7 cellular contexts compared by ENCODE assay signal in genomic region chr2:238864207-238865014, GRCh38. TPM values are rescaled to one million over a fixed set of nuclear protein-coding genes. Genes with fewer than 3 reads are reported as not detected.
DNase-seq lines count a peak whose midpoint lies in the region; ATAC-seq and TF ChIP-seq lines count a peak whose summit lies in the region.

No MANE protein-coding gene starts in this region.

- POLR2A ChIA-PET in HEK293 (lab: Yijun Ruan, JAX): no interaction called here

- H3K9me3 ChIP-seq in HEK293 (ENCODE audit: control insufficient read depth, insufficient read depth, low read depth, low read length) (no peaks in the 10 kb centered on the region), Peyer's patch (no peaks in the 10 kb centered on the region), duodenal mucosa (ENCODE audit: control insufficient read depth in 1 of 2, low read length in 2 of 2) (no peaks in the 10 kb centered on the region), mesodermal cell (ENCODE audit: control insufficient read depth, low read length) (no peaks in the 10 kb centered on the region)

- H3K27ac ChIP-seq in HEK293 (ENCODE audit: extremely low read depth, low read depth, low read length) (peak overlapping the region; percentile 41; the same call in 1 of the 2 replicates), Peyer's patch (peak overlapping the region; percentile 43 to 83 (median 70)), duodenal mucosa (ENCODE audit: low read depth, low read length) (peak overlapping the region; percentile 48), mesodermal cell (ENCODE audit: low read depth, low read length, severe bottlenecking) (peak overlapping the region; percentile 86)

- no peak overlapping the region for H3K4me3 Mint-ChIP-seq in stimulated activated naive CD8-positive, alpha-beta T cell treated with anti-CD3 and anti-CD28 coated beads, Interleukin-15, amount 100 ng/mL, for 72 hours

- H3K9me3 Mint-ChIP-seq in stimulated activated naive CD8-positive, alpha-beta T cell treated with anti-CD3 and anti-CD28 coated beads, Interleukin-15, amount 100 ng/mL, for 72 hours: no peaks in the 10 kb centered on the region

- H3K4me1 Mint-ChIP-seq in stimulated activated naive CD8-positive, alpha-beta T cell treated with anti-CD3 and anti-CD28 coated beads, Interleukin-15, amount 100 ng/mL, for 72 hours: peaks cover 9% of the 10 kb centered on the region

- TF ChIP-seq CTCF in HEK293 (tag by site-specific recombination; IDR thresholded peaks at IDR 0.05) (no peak), Peyer's patch (IDR thresholded peaks at IDR 0.05) (no peak)

- H3K4me1 ChIP-seq in HEK293 (ENCODE audit: control insufficient read depth, insufficient read depth, low read length) (peaks cover 11% of the 10 kb centered on the region), Peyer's patch (peaks cover 0 to 24% (median 5%) of the 10 kb centered on the region in 4 donors), duodenal mucosa (ENCODE audit: control insufficient read depth in 1 of 2, insufficient read depth in 2 of 2, low read length in 2 of 2) (peaks cover 18 to 24% of the 10 kb centered on the region in 2 donors), mesodermal cell (ENCODE audit: control insufficient read depth, insufficient read depth, low read length, poor library complexity, severe bottlenecking) (peaks cover 32% of the 10 kb centered on the region)

- no peak overlapping the region for H3K27ac Mint-ChIP-seq in stimulated activated naive CD8-positive, alpha-beta T cell treated with anti-CD3 and anti-CD28 coated beads, Interleukin-15, amount 100 ng/mL, for 72 hours

- no peaks in the 10 kb centered on the region for H3K27me3 ChIP-seq in Peyer's patch
- H3K27me3 ChIP-seq in duodenal mucosa (ENCODE audit: control insufficient read depth in 1 of 2, insufficient read depth in 2 of 2, low read length in 2 of 2): peaks cover 0 to 4% of the 10 kb centered on the region in 2 donors

- peak overlapping the region; percentile 32 to 41 for H3K9ac ChIP-seq in duodenal mucosa (ENCODE audit: low read depth in 1 of 2, low read length in 2 of 2)

- H3K4me3 ChIP-seq in HEK293 (ENCODE audit: low read depth, low read length) (0 out of 2 replicates have a peak overlapping the region, but pooled peaks have one; percentile 1), Peyer's patch (peak overlapping the region in 2 of 4 donors; percentile 17 to 36), duodenal mucosa (ENCODE audit: low read depth in 1 of 2, low read length in 2 of 2) (peak overlapping the region; percentile 32 to 48), mesodermal cell (ENCODE audit: extremely low read depth, insufficient read depth, low read length, poor library complexity, severe bottlenecking) (no peak overlapping the region)

- CTCF ChIA-PET in HEK293 (lab: Yijun Ruan, JAX): no interaction called here

- ATAC-seq in stimulated activated naive CD8-positive, alpha-beta T cell treated with anti-CD3 and anti-CD28 coated beads, Interleukin-15, amount 100 ng/mL, for 72 hours: peak; percentile 80

- 34 to 36% methylated on average over 19 to 27 of the region's 29 CpGs for WGBS in mesodermal cell (ENCODE audit: insufficient coverage in 2 of 2), 2 experiments

- DNase-seq in Peyer's patch: peak; percentile 32 to 92 (median 82)
- DNase-seq in stimulated activated naive CD8-positive, alpha-beta T cell treated with anti-CD3 and anti-CD28 coated beads, Interleukin-15, amount 100 ng/mL, for 72 hours: peak in 1 of 2 donors; percentile 37
- DNase-seq in inferior parietal cortex (ENCODE audit: extremely low spot score): no peak
- no peak for DNase-seq in middle frontal gyrus (ENCODE audit: extremely low spot score, low spot score)

- no peak for TF ChIP-seq POLR2A in Peyer's patch (IDR thresholded peaks at IDR 0.05)

- H3K27me3 Mint-ChIP-seq in stimulated activated naive CD8-positive, alpha-beta T cell treated with anti-CD3 and anti-CD28 coated beads, Interleukin-15, amount 100 ng/mL, for 72 hours: peaks cover 45% of the 10 kb centered on the region

- no peaks in the 10 kb centered on the region for H3K36me3 ChIP-seq in HEK293 (ENCODE audit: control insufficient read depth in 2 of 2, insufficient read depth in 1 of 2, low read length in 2 of 2)
- H3K36me3 ChIP-seq in Peyer's patch: no peaks in the 10 kb centered on the region
- no peaks in the 10 kb centered on the region for H3K36me3 ChIP-seq in duodenal mucosa (ENCODE audit: control insufficient read depth in 1 of 2, insufficient read depth in 2 of 2, low read length in 2 of 2)
- no peaks in the 10 kb centered on the region for H3K36me3 ChIP-seq in mesodermal cell (ENCODE audit: control insufficient read depth, insufficient read depth, low read length)

TF ChIP-seq in HEK293, 187 proteins besides CTCF, POLR2A, EP300 and RAD21 (continues in another document):
- no peak for TF ChIP-seq ZNF155 (tag by site-specific recombination; IDR thresholded peaks at IDR 0.05)
- no peak for TF ChIP-seq ZSCAN23 (tag by site-specific recombination; IDR thresholded peaks at IDR 0.05)
- peak; percentile 47; the same call in 1 of the 2 replicates for TF ChIP-seq FEZF1 (tag by site-specific recombination; IDR thresholded peaks at IDR 0.05)
- TF ChIP-seq KLF1 (tag by site-specific recombination; IDR thresholded peaks at IDR 0.05): peak; percentile 71; the same call in 1 of the 2 replicates
- no peak for TF ChIP-seq BCL6B (tag by site-specific recombination; IDR thresholded peaks at IDR 0.05)
- TF ChIP-seq GLIS1 (tag by site-specific recombination; IDR thresholded peaks at IDR 0.05): peak; percentile 60
- no peak for TF ChIP-seq ZNF426 (tag by site-specific recombination; IDR thresholded peaks at IDR 0.05)
- no peak for TF ChIP-seq ZNF350 (tag by site-specific recombination; IDR thresholded peaks at IDR 0.05)
- no peak for TF ChIP-seq KLF16 (tag by site-specific recombination; IDR thresholded peaks at IDR 0.05)
- TF ChIP-seq ZNF280C (tag by site-specific recombination; IDR thresholded peaks at IDR 0.05): no peak
- no peak for TF ChIP-seq ZNF707 (tag by site-specific recombination; IDR thresholded peaks at IDR 0.05)
- no peak for TF ChIP-seq INSM2 (tag by site-specific recombination; IDR thresholded peaks at IDR 0.05)
- no peak for TF ChIP-seq ZNF2 (tag by site-specific recombination; IDR thresholded peaks at IDR 0.05)
- no peak for TF ChIP-seq ZNF449 (tag by site-specific recombination; IDR thresholded peaks at IDR 0.05)

RNA-seq across cellular contexts. Expression of gene TWIST2, which starts 16.5 kb away (rescaled TPM):
- 10 to 100 TPM in 3 of 4 donors, 1 to 10 TPM in 1; 1.4 to 41.3 (median 15.7) TPM for total RNA-seq in Peyer's patch
- 4.9 TPM for polyA plus RNA-seq in mesodermal cell (2013, experiment 1 of 2)
- 3.7 TPM for polyA plus RNA-seq in mesodermal cell (2013, experiment 2 of 2)

Comparison
In these comparisons a context has a peak if more than half of its experiments do, and no peak if none do; other contexts are left out.
1. DNase-seq: peak in Peyer's patch (3 of 3); none in inferior parietal cortex (single experiment) and middle frontal gyrus (single experiment).
2. Peak in every context shown above with its lines, with median percentiles within 50 percentile points of each other: H3K27ac ChIP-seq.